In the genomic region with DNA sequence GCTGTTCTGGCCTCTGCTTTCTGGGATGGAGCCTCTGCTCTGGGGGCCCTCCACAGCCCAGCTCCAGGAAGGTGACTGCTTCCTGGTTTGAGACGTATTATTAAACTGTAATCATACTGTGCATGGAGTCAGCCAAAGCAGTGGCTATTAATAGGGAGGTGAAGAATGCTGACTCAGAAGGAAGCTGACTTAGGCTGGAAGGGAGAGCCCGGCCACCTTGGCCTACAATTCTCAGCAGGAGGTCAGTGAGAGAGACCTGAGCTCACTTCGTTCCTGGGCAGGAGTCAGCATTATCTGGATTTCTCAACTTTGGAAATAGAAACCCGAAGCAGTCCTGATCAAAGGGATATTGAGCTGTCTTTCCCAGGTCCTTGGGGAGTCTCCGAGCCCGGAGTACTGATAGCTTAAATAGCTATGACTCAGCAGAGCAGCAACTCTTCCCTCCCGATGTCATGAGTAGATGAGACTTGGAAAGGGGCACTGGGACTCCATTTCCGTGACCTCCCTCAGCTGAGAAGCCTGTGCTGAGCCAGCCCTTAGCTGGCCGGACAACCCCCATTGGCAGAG, we compare ENCODE assay signal across 8 cellular contexts.
DNase-seq lines count a peak whose midpoint lies in the region; ATAC-seq and TF ChIP-seq lines count a peak whose summit lies in the region.

No MANE protein-coding gene starts in this region.

- no peaks in the 10 kb centered on the region for H3K79me2 ChIP-seq in HCT116 (ENCODE audit: insufficient read depth, low read length)

- TF ChIP-seq RAD21 in HCT116 (IDR thresholded peaks at IDR 0.05; ENCODE audit: low read depth), result no peak

- TF ChIP-seq POLR2A in HCT116 (IDR thresholded peaks at IDR 0.05; ENCODE audit: borderline replicate concordance, extremely low read depth, insufficient read depth, insufficient read length) (no peak), stomach (IDR thresholded peaks at IDR 0.05) (no peak)

- CTCF ChIA-PET in HCT116 (lab: Charles Lee), result interaction anchor here (1.0 kb wide), 1 partner anchor 11 kb away, joined by 6 read pairs; no protein-coding TSS in a partner anchor

- RAD21 ChIA-PET in HCT116 (lab: Charles Lee; ENCODE audit: low non-redundant PET in 1 of 2, low total read pairs in 2 of 2, uncharacterized antibody in 2 of 2, unreplicated experiment in 2 of 2), result no interaction called here

- H4K20me1 ChIP-seq in HCT116 (ENCODE audit: insufficient read depth), result no peaks in the 10 kb centered on the region

- peaks cover 7 to 22% of the 10 kb centered on the region in 2 experiments; a peak in 3 of 4 replicates for H3K4me1 ChIP-seq in HCT116 (ENCODE audit: control insufficient read depth in 1 of 2, insufficient read depth in 2 of 2, low read length in 2 of 2)
- peaks cover 23% of the 10 kb centered on the region for H3K4me1 ChIP-seq in right cardiac atrium (ENCODE audit: control insufficient read depth, insufficient read depth, low read length)
- H3K4me1 ChIP-seq in stomach, result peaks cover 13 to 78% (median 48%) of the 10 kb centered on the region in 4 donors

- DNase-seq in HCT116 (ENCODE audit: low read depth, low spot score), result peak; percentile 36
- DNase-seq in right cardiac atrium, result peak; percentile 49 to 62 (median 55)
- no peak for DNase-seq in stomach
- DNase-seq in 8988T, result no peak
- DNase-seq in NCI-H82 treated with DMSO at 0.1 percent for 48 hours (lab: John Stamatoyannopoulos, UW; ENCODE audit: unreplicated experiment), result no peak

- no peak overlapping the region for H3K9ac ChIP-seq in HCT116 (ENCODE audit: low read length)

- no peak for TF ChIP-seq CTCF in HCT116 (IDR thresholded peaks at IDR 0.05 in 2 of 3, conservative IDR thresholded peaks at IDR 0.05 in 1 of 3; ENCODE audit: borderline replicate concordance in 1 of 3, insufficient read depth in 1 of 3, low read depth in 2 of 3, low read length in 2 of 3)
- no peak for TF ChIP-seq CTCF in stomach (IDR thresholded peaks at IDR 0.05)

- H3K36me3 ChIP-seq in HCT116 (ENCODE audit: control insufficient read depth in 1 of 2, insufficient read depth in 2 of 2, low read length in 2 of 2) (no peaks in the 10 kb centered on the region), stomach (no peaks in the 10 kb centered on the region)

- POLR2A ChIA-PET in HCT116 (lab: Charles Lee), result interaction anchor here (0.9 kb wide), 1 partner anchor 12 kb away, joined by 4 read pairs; no protein-coding TSS in a partner anchor

- peak overlapping the region; percentile 63 for H2AFZ ChIP-seq in HCT116 (ENCODE audit: low read depth, low read length, poor library complexity, severe bottlenecking)

- H3K4me3 ChIP-seq in HCT116 (replicated peaks in 1 of 2; ENCODE audit: low read depth in 1 of 2, low read length in 2 of 2) (peak overlapping the region in 1 of 2 experiments; percentile 5; a peak in 1 of 4 replicates), right cardiac atrium (ENCODE audit: low read length) (no peak overlapping the region), stomach (no peak overlapping the region)

- H3K9me3 ChIP-seq in HCT116 (ENCODE audit: control insufficient read depth in 1 of 2, insufficient read depth in 1 of 2, low read depth in 1 of 2, low read length in 2 of 2) (no peaks in the 10 kb centered on the region), right cardiac atrium (ENCODE audit: control insufficient read depth, low read length) (no peaks in the 10 kb centered on the region), stomach (no peaks in the 10 kb centered on the region)

- peak; percentile 79 for ATAC-seq in HCT116
- ATAC-seq in right cardiac atrium, result peak; percentile 56 to 82
- no peak for ATAC-seq in HG02623 (IDR thresholded peaks at IDR 0.05; ENCODE audit: unreplicated experiment)
- no peak for ATAC-seq in HG03025 (IDR thresholded peaks at IDR 0.05; ENCODE audit: low FRiP score, unreplicated experiment)

- WGBS in right cardiac atrium, result 18% methylated on average over 9 of the region's 9 CpGs
- WGBS in stomach, 5 donors, result 52 to 60% (median 57%) methylated on average over 9 of the region's 9 CpGs

- H3K27me3 ChIP-seq in HCT116 (ENCODE audit: insufficient read depth, low read length) (no peaks in the 10 kb centered on the region), right cardiac atrium (ENCODE audit: control insufficient read depth, insufficient read depth) (no peaks in the 10 kb centered on the region), stomach (no peaks in the 10 kb centered on the region)

- no peak for TF ChIP-seq EP300 in stomach (IDR thresholded peaks at IDR 0.05)

- intact Hi-C loops in HCT116 (cut with micrococcal nuclease) (no loop called here), right cardiac atrium (cut with DNase I) (loop anchor here in 1 of 4 donors (10.0 kb wide), 1 partner anchor 88 kb away; a partner anchor contains a TSS), stomach (cut with DNase I; ENCODE audit: low total_unique reads) (no loop called here)

- H3K4me2 ChIP-seq in HCT116 (ENCODE audit: low read length), result peak overlapping the region; percentile 52

- BruUV-seq in HCT116 (replicated peaks; lab: Mats Ljungman, UMichigan), result no TSS peak

- H3K27ac ChIP-seq in HCT116 (ENCODE audit: low read depth, low read length), result no peak overlapping the region
- peak overlapping the region; percentile 95 for H3K27ac ChIP-seq in angular gyrus (ENCODE audit: low read depth, low read length)
- H3K27ac ChIP-seq in right cardiac atrium (ENCODE audit: low read length), result peak overlapping the region; percentile 78
- peak overlapping the region in 4 of 5 donors; percentile 52 to 85 (median 71) for H3K27ac ChIP-seq in stomach

- H3K9me2 ChIP-seq in HCT116 (ENCODE audit: insufficient read depth), result no peaks in the 10 kb centered on the region

TF ChIP-seq in HCT116, 20 proteins besides CTCF, POLR2A, EP300 and RAD21:
- TF ChIP-seq CBX3 (IDR thresholded peaks at IDR 0.05; ENCODE audit: low read depth) (peak; percentile 92), EZH2phosphoT487 (IDR thresholded peaks at IDR 0.05; ENCODE audit: borderline replicate concordance) (no peak), ELF1 (IDR thresholded peaks at IDR 0.05; ENCODE audit: borderline replicate concordance, low read depth) (no peak; the same call in 1 of the 2 replicates), SIN3A (IDR thresholded peaks at IDR 0.05; ENCODE audit: low read depth) (no peak), TCF7L2 (IDR thresholded peaks at IDR 0.05; ENCODE audit: borderline replicate concordance, extremely low read depth, insufficient read depth, insufficient read length) (peak; percentile 30), ZFX (IDR thresholded peaks at IDR 0.05) (0 out of 2 replicates have a peak, but pooled peaks have one; percentile 22), FOSL1 (IDR thresholded peaks at IDR 0.05; ENCODE audit: low read depth) (peak; percentile 36; the same call in 1 of the 2 replicates), SP1 (IDR thresholded peaks at IDR 0.05; ENCODE audit: low read depth) (0 out of 2 replicates have a peak, but pooled peaks have one; percentile 46)
- TF ChIP-seq, protein P1, sequence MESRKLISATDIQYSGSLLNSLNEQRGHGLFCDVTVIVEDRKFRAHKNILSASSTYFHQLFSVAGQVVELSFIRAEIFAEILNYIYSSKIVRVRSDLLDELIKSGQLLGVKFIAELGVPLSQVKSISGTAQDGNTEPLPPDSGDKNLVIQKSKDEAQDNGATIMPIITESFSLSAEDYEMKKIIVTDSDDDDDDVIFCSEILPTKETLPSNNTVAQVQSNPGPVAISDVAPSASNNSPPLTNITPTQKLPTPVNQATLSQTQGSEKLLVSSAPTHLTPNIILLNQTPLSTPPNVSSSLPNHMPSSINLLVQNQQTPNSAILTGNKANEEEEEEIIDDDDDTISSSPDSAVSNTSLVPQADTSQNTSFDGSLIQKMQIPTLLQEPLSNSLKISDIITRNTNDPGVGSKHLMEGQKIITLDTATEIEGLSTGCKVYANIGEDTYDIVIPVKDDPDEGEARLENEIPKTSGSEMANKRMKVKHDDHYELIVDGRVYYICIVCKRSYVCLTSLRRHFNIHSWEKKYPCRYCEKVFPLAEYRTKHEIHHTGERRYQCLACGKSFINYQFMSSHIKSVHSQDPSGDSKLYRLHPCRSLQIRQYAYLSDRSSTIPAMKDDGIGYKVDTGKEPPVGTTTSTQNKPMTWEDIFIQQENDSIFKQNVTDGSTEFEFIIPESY (IDR thresholded peaks at IDR 0.05; ENCODE audit: extremely low read depth, insufficient replicate concordance, low read length), result no peak
- TF ChIP-seq, protein P2, sequence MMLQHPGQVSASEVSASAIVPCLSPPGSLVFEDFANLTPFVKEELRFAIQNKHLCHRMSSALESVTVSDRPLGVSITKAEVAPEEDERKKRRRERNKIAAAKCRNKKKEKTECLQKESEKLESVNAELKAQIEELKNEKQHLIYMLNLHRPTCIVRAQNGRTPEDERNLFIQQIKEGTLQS (IDR thresholded peaks at IDR 0.05), result no peak

Comparison
In these comparisons a context has a peak if more than half of its experiments do, and no peak if none do; other contexts are left out.
1. ATAC-seq: peak in HCT116 (single experiment) and right cardiac atrium (2 of 2); none in HG02623 (single experiment) and HG03025 (single experiment).
2. DNase-seq: peak in HCT116 (single experiment) and right cardiac atrium (3 of 3); none in stomach (single experiment), 8988T (single experiment) and NCI-H82 treated with DMSO at 0.1 percent for 48 hours (single experiment).